Comparison of ENCODE assay signal across 9 cellular contexts in genomic region chr1:239040523-239040922, GRCh38.
"Had no signal": no experiment of that assay in that cellular context is flagged by ENCODE, and none has a peak within 500 bp of the region (broad histone marks: within the 10 kb centered on the region; RNA-seq: fewer than 3 reads in every experiment).

No MANE protein-coding gene starts in this region.

- DNase-seq: GM23248, GOT3, H7, HFFc6, KBM-7 had no signal

- ATAC-seq: HCT116, HepG2 had no signal

- H3K27ac ChIP-seq: GM23248, HL-60, KMS-11 had no signal
